Comparison of ENCODE assay signal across 39 cellular contexts in genomic region chr6:106875782-106876321, GRCh38.
"Had no signal": no experiment of that assay in that cellular context is flagged by ENCODE, and none has a peak within 500 bp of the region (broad histone marks: within the 10 kb centered on the region; RNA-seq: fewer than 3 reads in every experiment).

No MANE protein-coding gene starts in this region.

- H3K4me1 Mint-ChIP-seq: activated CD4-positive, alpha-beta memory T cell treated with anti-CD3 and anti-CD28 coated beads, Interleukin-2, amount 10 ng/mL, durations not matched to agents 7 days and 5 days; activated CD4-positive, alpha-beta T cell treated with anti-CD3 and anti-CD28 coated beads for 36 hours; activated CD4-positive, alpha-beta T cell treated with anti-CD3 and anti-CD28 coated beads, Interleukin-2, amount 10 ng/mL, durations not matched to agents 7 days and 5 days; activated CD8-positive, alpha-beta memory T cell treated with anti-CD3 and anti-CD28 coated beads, Interleukin-2, amount 10 ng/mL, durations not matched to agents 7 days and 5 days; activated naive CD4-positive, alpha-beta T cell treated with anti-CD3 and anti-CD28 coated beads, Interleukin-2, amount 10 ng/mL, durations not matched to agents 7 days and 5 days; activated naive CD4-positive, alpha-beta T cell treated with anti-CD3 and anti-CD28 coated beads, Interleukin-2, amount 50 U/mL, for 24 hours; activated naive CD8-positive, alpha-beta T cell treated with anti-CD3 and anti-CD28 coated beads, Interleukin-2, amount 10 ng/mL, durations not matched to agents 7 days and 5 days; activated naive CD8-positive, alpha-beta T cell treated with anti-CD3 and anti-CD28 coated beads, Interleukin-2, amount 50 U/mL, for 24 hours; brain; central memory CD8-positive, alpha-beta T cell had no signal

- H3K36me3 Mint-ChIP-seq: activated CD8-positive, alpha-beta memory T cell treated with anti-CD3 and anti-CD28 coated beads, Interleukin-2, amount 10 ng/mL, durations not matched to agents 7 days and 5 days; activated naive CD4-positive, alpha-beta T cell treated with anti-CD3 and anti-CD28 coated beads, Interleukin-2, amount 10 ng/mL, durations not matched to agents 7 days and 5 days; activated naive CD4-positive, alpha-beta T cell treated with anti-CD3 and anti-CD28 coated beads, Interleukin-2, amount 50 U/mL, for 24 hours; activated naive CD8-positive, alpha-beta T cell; activated naive CD8-positive, alpha-beta T cell treated with anti-CD3 and anti-CD28 coated beads, Interleukin-2, amount 10 ng/mL, durations not matched to agents 7 days and 5 days; brain had no signal

- H3K4me3 Mint-ChIP-seq: activated CD4-positive, alpha-beta memory T cell treated with anti-CD3 and anti-CD28 coated beads, Interleukin-2, amount 10 ng/mL, durations not matched to agents 7 days and 5 days; activated CD4-positive, alpha-beta T cell treated with anti-CD3 and anti-CD28 coated beads for 36 hours; activated CD4-positive, alpha-beta T cell treated with anti-CD3 and anti-CD28 coated beads, Interleukin-2, amount 10 ng/mL, durations not matched to agents 7 days and 5 days; activated CD8-positive, alpha-beta memory T cell treated with anti-CD3 and anti-CD28 coated beads, Interleukin-2, amount 10 ng/mL, durations not matched to agents 7 days and 5 days; activated CD8-positive, alpha-beta T cell treated with anti-CD3 and anti-CD28 coated beads, Interleukin-2, amount 10 ng/mL, durations not matched to agents 7 days and 5 days; activated naive CD4-positive, alpha-beta T cell treated with anti-CD3 and anti-CD28 coated beads, Interleukin-2, amount 10 ng/mL, durations not matched to agents 7 days and 5 days; activated naive CD4-positive, alpha-beta T cell treated with anti-CD3 and anti-CD28 coated beads, Interleukin-2, amount 50 U/mL, for 24 hours; activated naive CD8-positive, alpha-beta T cell; activated naive CD8-positive, alpha-beta T cell treated with anti-CD3 and anti-CD28 coated beads, Interleukin-2, amount 10 ng/mL, durations not matched to agents 7 days and 5 days; activated naive CD8-positive, alpha-beta T cell treated with anti-CD3 and anti-CD28 coated beads, Interleukin-2, amount 50 U/mL, for 24 hours; activated T-cell treated with anti-CD3 and anti-CD28 coated beads, Interleukin-2, amount 50 U/mL, for 24 hours; brain; central memory CD8-positive, alpha-beta T cell; T-helper 1 cell treated with Interleukin-12 subunit alpha and Interleukin-12 subunit beta and Interleukin-4 antibody, amounts not matched to agents 30 μg/mL and 1 μg/mL, for 36 hours; T-helper 2 cell treated with Interferon-gamma antibody and Interleukin-4, amounts not matched to agents 5 μg/mL and 100 μg/mL, for 36 hours; WTC11 had no signal

- H3K4me1 ChIP-seq: ascending aorta had no signal

- H3K27ac ChIP-seq: ascending aorta, cardiac muscle cell, WERI-Rb-1 had no signal

- H3K27me3 ChIP-seq: ascending aorta, cardiac muscle cell had no signal

- H3K9me3 ChIP-seq: ascending aorta had no signal

- H3K36me3 ChIP-seq: ascending aorta, cardiac muscle cell, WERI-Rb-1 had no signal

- H3K4me3 ChIP-seq: ascending aorta, cardiac muscle cell had no signal

- H3K9me3 Mint-ChIP-seq: activated naive CD4-positive, alpha-beta T cell treated with anti-CD3 and anti-CD28 coated beads, Interleukin-2, amount 10 ng/mL, durations not matched to agents 7 days and 5 days; activated T-cell treated with anti-CD3 and anti-CD28 coated beads, Interleukin-2, amount 50 U/mL, for 24 hours; activated T-helper 2 cell treated with anti-CD3 and anti-CD28 coated beads, Interferon-gamma antibody, Interleukin-2, Interleukin-4, amounts not matched to agents 10 μg/mL and 5 μg/mL and 100 μg/mL, durations not matched to agents 14 hours and 24 hours and 36 hours; central memory CD8-positive, alpha-beta T cell; T-helper 1 cell treated with Interleukin-12 subunit alpha and Interleukin-12 subunit beta and Interleukin-4 antibody, amounts not matched to agents 30 μg/mL and 1 μg/mL, for 36 hours had no signal

- ATAC-seq: activated CD4-positive, alpha-beta T cell treated with anti-CD3 and anti-CD28 coated beads for 36 hours; activated CD4-positive, CD25-positive, alpha-beta regulatory T cell treated with anti-CD3 and anti-CD28 coated beads, Interleukin-2, amount 50 U/mL, for 24 hours; activated CD8-positive, alpha-beta memory T cell treated with anti-CD3 and anti-CD28 coated beads, Interleukin-2, amount 10 ng/mL, durations not matched to agents 7 days and 5 days; activated CD8-positive, alpha-beta T cell treated with anti-CD3 and anti-CD28 coated beads, Interleukin-2, amount 10 ng/mL, durations not matched to agents 7 days and 5 days; activated naive CD8-positive, alpha-beta T cell treated with anti-CD3 and anti-CD28 coated beads, Interleukin-2, amount 50 U/mL, for 24 hours; WTC11 had no signal

- H3K27ac Mint-ChIP-seq: activated CD4-positive, alpha-beta memory T cell treated with anti-CD3 and anti-CD28 coated beads, Interleukin-2, amount 10 ng/mL, durations not matched to agents 7 days and 5 days; activated CD4-positive, alpha-beta T cell treated with anti-CD3 and anti-CD28 coated beads for 36 hours; activated CD4-positive, alpha-beta T cell treated with anti-CD3 and anti-CD28 coated beads, Interleukin-2, amount 10 ng/mL, durations not matched to agents 7 days and 5 days; activated CD8-positive, alpha-beta memory T cell treated with anti-CD3 and anti-CD28 coated beads, Interleukin-2, amount 10 ng/mL, durations not matched to agents 7 days and 5 days; activated CD8-positive, alpha-beta T cell treated with anti-CD3 and anti-CD28 coated beads, Interleukin-2, amount 10 ng/mL, durations not matched to agents 7 days and 5 days; activated naive CD4-positive, alpha-beta T cell treated with anti-CD3 and anti-CD28 coated beads, Interleukin-2, amount 10 ng/mL, durations not matched to agents 7 days and 5 days; activated naive CD4-positive, alpha-beta T cell treated with anti-CD3 and anti-CD28 coated beads, Interleukin-2, amount 50 U/mL, for 24 hours; activated naive CD8-positive, alpha-beta T cell; activated naive CD8-positive, alpha-beta T cell treated with anti-CD3 and anti-CD28 coated beads, Interleukin-2, amount 10 ng/mL, durations not matched to agents 7 days and 5 days; activated naive CD8-positive, alpha-beta T cell treated with anti-CD3 and anti-CD28 coated beads, Interleukin-2, amount 50 U/mL, for 24 hours; activated T-cell treated with anti-CD3 and anti-CD28 coated beads, Interleukin-2, amount 50 U/mL, for 24 hours; activated T-helper 2 cell treated with anti-CD3 and anti-CD28 coated beads, Interferon-gamma antibody, Interleukin-2, Interleukin-4, amounts not matched to agents 10 μg/mL and 5 μg/mL and 100 μg/mL, durations not matched to agents 14 hours and 24 hours and 36 hours; brain; T-helper 1 cell treated with Interleukin-12 subunit alpha and Interleukin-12 subunit beta and Interleukin-4 antibody, amounts not matched to agents 30 μg/mL and 1 μg/mL, for 36 hours; T-helper 2 cell treated with Interferon-gamma antibody and Interleukin-4, amounts not matched to agents 5 μg/mL and 100 μg/mL, for 36 hours; WTC11 had no signal

- FAIRE-seq: bronchial epithelial cell, TTC549 had no signal

- DNase-seq: activated CD4-positive, alpha-beta memory T cell treated with anti-CD3 and anti-CD28 coated beads, Interleukin-2, amount 10 ng/mL, durations not matched to agents 7 days and 5 days; activated CD4-positive, alpha-beta T cell treated with anti-CD3 and anti-CD28 coated beads for 1 hour; activated CD4-positive, alpha-beta T cell treated with anti-CD3 and anti-CD28 coated beads for 36 hours; activated CD4-positive, alpha-beta T cell treated with anti-CD3 and anti-CD28 coated beads for 48 hours; activated CD4-positive, alpha-beta T cell treated with anti-CD3 and anti-CD28 coated beads, Interleukin-2, amount 10 ng/mL, durations not matched to agents 7 days and 5 days; activated CD4-positive, alpha-beta T cell treated with anti-CD3 and anti-CD28 coated beads, Interleukin-2, amount 50 U/mL, for 48 hours; activated CD4-positive, CD25-positive, alpha-beta regulatory T cell; activated CD8-positive, alpha-beta memory T cell treated with anti-CD3 and anti-CD28 coated beads for 24 hours; activated CD8-positive, alpha-beta memory T cell treated with anti-CD3 and anti-CD28 coated beads, Interleukin-2, amount 10 ng/mL, durations not matched to agents 7 days and 5 days; activated CD8-positive, alpha-beta memory T cell treated with anti-CD3 and anti-CD28 coated beads, Interleukin-2, amount 50 U/mL, for 48 hours; activated CD8-positive, alpha-beta T cell treated with anti-CD3 and anti-CD28 coated beads, Interleukin-2, amount 10 ng/mL, durations not matched to agents 7 days and 5 days; activated effector memory CD4-positive, alpha-beta T cell treated with Interleukin-2 at 50 U/mL for 16 hours; activated gamma-delta T cell; activated naive CD4-positive, alpha-beta T cell treated with anti-CD3 and anti-CD28 coated beads, Interleukin-2, amount 10 ng/mL, durations not matched to agents 7 days and 5 days; activated naive CD4-positive, alpha-beta T cell treated with Interleukin-2 at 50 U/mL for 16 hours; activated naive CD8-positive, alpha-beta T cell treated with anti-CD3 and anti-CD28 coated beads, Interleukin-2, amount 10 ng/mL, durations not matched to agents 7 days and 5 days; activated naive CD8-positive, alpha-beta T cell treated with anti-CD3 and anti-CD28 coated beads, Interleukin-2, amount 50 U/mL, for 24 hours; activated T-cell treated with anti-CD3 and anti-CD28 coated beads, Interleukin-2, amount 50 U/mL, for 24 hours; activated T-cell treated with anti-CD3 and anti-CD28 coated beads, Interleukin-2, amount 50 U/mL, for 48 hours; amygdala; anterior cingulate cortex; caudate nucleus; cerebellar nuclear complex; T-helper 2 cell; T-helper 9 cell; WERI-Rb-1 had no signal
